Comparison of ENCODE assay signal across 8 cellular contexts in genomic region chr2:45242161-45242741, GRCh38.
DNase-seq lines count a peak whose midpoint lies in the region; ATAC-seq and TF ChIP-seq lines count a peak whose summit lies in the region.

No MANE protein-coding gene starts in this region.

- TF ChIP-seq CTCF in osteoblast (IDR thresholded peaks at IDR 0.05; ENCODE audit: extremely low read depth, low read depth, low read length), result no peak

- H3K9ac ChIP-seq in GM23248, result 0 out of 2 replicates have a peak overlapping the region, but pooled peaks have one; percentile 7

- H3K27ac ChIP-seq in GM23248 (peak overlapping the region; percentile 18), osteoblast (ENCODE audit: low read depth, low read length) (peak overlapping the region; percentile 80)

- H3K9me2 ChIP-seq in GM23248 (ENCODE audit: insufficient read depth), result no peaks in the 10 kb centered on the region

- in situ Hi-C loops in GM23248 (cut with MboI), result no loop called here

- no peaks in the 10 kb centered on the region for H4K20me1 ChIP-seq in GM23248 (ENCODE audit: insufficient read depth)
- no peaks in the 10 kb centered on the region for H4K20me1 ChIP-seq in osteoblast (ENCODE audit: insufficient read depth, low read length)

- H3F3A ChIP-seq in GM23248 (ENCODE audit: insufficient read depth), result peaks cover 16% of the 10 kb centered on the region; the same call in 1 of the 2 replicates

- H3K4me3 ChIP-seq in GM23248, result no peak overlapping the region
- H3K4me3 ChIP-seq in osteoblast (ENCODE audit: insufficient read depth, low read length), result no peak overlapping the region

- H3K79me2 ChIP-seq in GM23248 (ENCODE audit: insufficient read depth) (no peaks in the 10 kb centered on the region), osteoblast (ENCODE audit: insufficient read depth, low read length) (no peaks in the 10 kb centered on the region)

- ATAC-seq in GM18502 (IDR thresholded peaks at IDR 0.05; ENCODE audit: poor library complexity, unreplicated experiment) (no peak), GM21619 (IDR thresholded peaks at IDR 0.05; ENCODE audit: unreplicated experiment) (no peak)

- peaks cover 42% of the 10 kb centered on the region for H3K4me1 ChIP-seq in GM23248 (ENCODE audit: insufficient read depth)
- peaks cover 41% of the 10 kb centered on the region for H3K4me1 ChIP-seq in osteoblast (ENCODE audit: insufficient read depth, low read length)

- peak overlapping the region; percentile 3 for H3K4me2 ChIP-seq in GM23248 (ENCODE audit: unreplicated experiment)
- peak overlapping the region; percentile 7 for H3K4me2 ChIP-seq in osteoblast (ENCODE audit: insufficient read depth, low read length)

- DNase-seq in GM23248 (peak; percentile 54), NCI-H524 treated with DMSO at 0.1 percent for 48 hours (lab: John Stamatoyannopoulos, UW) (peak; percentile 19), fibroblast of gingiva (ENCODE audit: low read depth) (peak; percentile 55), osteoblast (ENCODE audit: insufficient read length, low spot score, missing footprints) (peak; percentile 63), UCSD-AML1 (lab: John Stamatoyannopoulos, UW; ENCODE audit: unreplicated experiment) (no peak), islet precursor cell (no peak)

- H2AFZ ChIP-seq in GM23248 (peak overlapping the region; percentile 43; the same call in 1 of the 2 replicates), osteoblast (ENCODE audit: low read length) (peak overlapping the region; percentile 13)

- H3K9me3 ChIP-seq in GM23248 (ENCODE audit: low read depth) (no peaks in the 10 kb centered on the region), osteoblast (ENCODE audit: low read depth, low read length) (no peaks in the 10 kb centered on the region)

- H3K27me3 ChIP-seq in GM23248 (replicated peaks; ENCODE audit: insufficient read depth) (no peaks in the 10 kb centered on the region), osteoblast (ENCODE audit: insufficient read depth, low read length) (no peaks in the 10 kb centered on the region)

- WGBS in GM23248 (ENCODE audit: low coverage in 1 of 2, low lambda C conversion rate in 2 of 2, missing lambda C conversion rate in 2 of 2), 2 experiments, result 26 to 30% methylated on average over 6 of the region's 6 CpGs

- H3K36me3 ChIP-seq in GM23248 (ENCODE audit: low read depth) (no peaks in the 10 kb centered on the region), osteoblast (ENCODE audit: insufficient read depth, low read length) (no peaks in the 10 kb centered on the region)

Comparison
In these comparisons a context has a peak if more than half of its experiments do, and no peak if none do; other contexts are left out.
1. DNase-seq: peak in GM23248 (single experiment), NCI-H524 treated with DMSO at 0.1 percent for 48 hours (single experiment), fibroblast of gingiva (single experiment) and osteoblast (single experiment); none in UCSD-AML1 (single experiment) and islet precursor cell (single experiment).